8 cellular contexts compared by ENCODE assay signal in genomic region chr17:74493381-74493833, GRCh38. TPM values are rescaled to one million over a fixed set of nuclear protein-coding genes. Genes with fewer than 3 reads are reported as not detected.
DNase-seq lines count a peak whose midpoint lies in the region; ATAC-seq and TF ChIP-seq lines count a peak whose summit lies in the region.

No MANE protein-coding gene starts in this region.

- peak; percentile 80 for DNase-seq in AG08395 (ENCODE audit: low spot score)
- DNase-seq in NCI-H2171 treated with DMSO at 0.1 percent for 48 hours (lab: John Stamatoyannopoulos, UW), result peak; percentile 69
- DNase-seq in activated CD4-positive, CD25-positive, alpha-beta regulatory T cell treated with anti-CD3 and anti-CD28 coated beads, Interleukin-2, amount 50 U/mL, for 16 hours (ENCODE audit: low read depth, low spot score), result peak; percentile 36
- peak; percentile 75 for DNase-seq in cerebellar cortex (ENCODE audit: low spot score)
- no peak for DNase-seq in kidney epithelial cell (ENCODE audit: low read depth)
- peak; percentile 54 for DNase-seq in stimulated activated CD4-positive, alpha-beta T cell treated with anti-CD3 and anti-CD28 coated beads, Interleukin-1b, Interleukin-23, amount 100 ng/mL, for 48 hours

- peaks cover 6% of the 10 kb centered on the region for H3K27me3 ChIP-seq in kidney epithelial cell (ENCODE audit: control insufficient read depth, insufficient read depth, low read length)

- no peaks in the 10 kb centered on the region for H3K36me3 ChIP-seq in kidney epithelial cell (ENCODE audit: control insufficient read depth, insufficient read depth, low read length)

- peak; percentile 93 for TF ChIP-seq CTCF in kidney epithelial cell (IDR thresholded peaks at IDR 0.05; ENCODE audit: insufficient read depth, low read length, poor library complexity, severe bottlenecking)

- ATAC-seq in GM18520 (IDR thresholded peaks at IDR 0.05; ENCODE audit: unreplicated experiment) (peak; percentile 52), HG02571 (IDR thresholded peaks at IDR 0.05; ENCODE audit: unreplicated experiment) (no peak)

- no peak overlapping the region for H3K4me3 ChIP-seq in kidney epithelial cell (ENCODE audit: low read depth, low read length)

RNA-seq across cellular contexts. Expression of gene CD300A, which starts 27.0 kb away (rescaled TPM):
- not detected in 2 replicates for total RNA-seq in kidney epithelial cell

RNA-seq across cellular contexts. Expression of gene CD300LB, which starts 37.9 kb away (rescaled TPM):
- 0.07 TPM in 1 of 2 replicates, not detected in the other for total RNA-seq in kidney epithelial cell

RNA-seq across cellular contexts. Expression of gene CD300C, which starts 52.5 kb away (rescaled TPM):
- total RNA-seq in kidney epithelial cell, result 0.21 TPM in 1 of 2 replicates, not detected in the other
